16 cellular contexts compared by ENCODE assay signal in the genomic region with DNA sequence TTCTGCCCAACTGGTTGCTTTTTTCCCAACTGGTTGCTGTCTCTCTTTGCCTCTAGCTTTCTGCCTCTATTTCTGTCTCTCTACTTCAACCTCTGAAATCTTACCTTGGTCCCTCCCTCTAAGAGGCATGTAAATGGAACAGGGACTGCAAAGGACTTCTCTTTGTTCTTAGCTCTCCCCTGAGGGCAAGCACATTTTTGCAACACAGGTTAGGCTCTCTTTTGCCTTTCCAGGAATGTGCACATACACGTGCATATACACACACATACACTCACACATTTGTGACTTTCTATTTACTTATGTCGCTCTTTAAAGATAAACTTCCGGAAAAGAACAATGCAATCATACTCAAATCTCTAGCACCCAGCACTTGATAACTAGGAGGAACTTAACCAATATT.
"Had no signal": no experiment of that assay in that cellular context is flagged by ENCODE, and none has a peak within 500 bp of the region (broad histone marks: within the 10 kb centered on the region; RNA-seq: fewer than 3 reads in every experiment).

No MANE protein-coding gene starts in this region.

- H3K9me3 ChIP-seq: body of pancreas, heart right ventricle, lower lobe of right lung, transverse colon had no signal

- DNase-seq: activated gamma-delta T cell treated with Interleukin-2 at 50 U/mL for 16 hours; activated T-cell treated with anti-CD3 and anti-CD28 coated beads, Interleukin-2, amount 50 U/mL, for 1 hour; anterior cingulate cortex; body of pancreas; cortex of kidney; heart right ventricle; lower lobe of right lung; naive thymus-derived CD4-positive, alpha-beta T cell; posterior cingulate gyrus; stimulated activated CD4-positive, alpha-beta T cell treated with anti-CD3 and anti-CD28 coated beads, Interleukin-2, amount 100 ng/mL, for 48 hours; stimulated activated CD8-positive, alpha-beta memory T cell treated with anti-CD3 and anti-CD28 coated beads, Interleukin-4, amount 100 ng/mL, for 48 hours; stimulated activated naive B cell treated with anti-CD40 and anti-IgM and Interleukin-4, amounts not matched to agents 10 μg/mL and 1 μg/mL and 100 μg/mL, for 72 hours; transverse colon had no signal

- H3K4me2 ChIP-seq: neural progenitor cell had no signal

- H3K27ac ChIP-seq: body of pancreas, cardiac muscle cell, heart right ventricle, lower lobe of right lung, neural progenitor cell, transverse colon had no signal

- H3K36me3 ChIP-seq: cardiac muscle cell, heart right ventricle, lower lobe of right lung, neural progenitor cell, transverse colon had no signal

- H3K4me1 ChIP-seq: body of pancreas, heart right ventricle, lower lobe of right lung, transverse colon had no signal

- H3K9ac ChIP-seq: neural progenitor cell had no signal

- H3K27me3 ChIP-seq: body of pancreas, cardiac muscle cell, neural progenitor cell, transverse colon had no signal

- H3K4me3 ChIP-seq: body of pancreas, cardiac muscle cell, heart right ventricle, lower lobe of right lung, neural progenitor cell, transverse colon had no signal

- ATAC-seq: body of pancreas; heart right ventricle; left lobe of liver; lower lobe of right lung; naive thymus-derived CD4-positive, alpha-beta T cell; stimulated activated naive B cell treated with anti-CD40 and anti-IgM and Interleukin-4, amounts not matched to agents 10 μg/mL and 1 μg/mL and 100 μg/mL, for 72 hours had no signal
